Comparison of ENCODE assay signal across 1 cellular context in the genomic region with DNA sequence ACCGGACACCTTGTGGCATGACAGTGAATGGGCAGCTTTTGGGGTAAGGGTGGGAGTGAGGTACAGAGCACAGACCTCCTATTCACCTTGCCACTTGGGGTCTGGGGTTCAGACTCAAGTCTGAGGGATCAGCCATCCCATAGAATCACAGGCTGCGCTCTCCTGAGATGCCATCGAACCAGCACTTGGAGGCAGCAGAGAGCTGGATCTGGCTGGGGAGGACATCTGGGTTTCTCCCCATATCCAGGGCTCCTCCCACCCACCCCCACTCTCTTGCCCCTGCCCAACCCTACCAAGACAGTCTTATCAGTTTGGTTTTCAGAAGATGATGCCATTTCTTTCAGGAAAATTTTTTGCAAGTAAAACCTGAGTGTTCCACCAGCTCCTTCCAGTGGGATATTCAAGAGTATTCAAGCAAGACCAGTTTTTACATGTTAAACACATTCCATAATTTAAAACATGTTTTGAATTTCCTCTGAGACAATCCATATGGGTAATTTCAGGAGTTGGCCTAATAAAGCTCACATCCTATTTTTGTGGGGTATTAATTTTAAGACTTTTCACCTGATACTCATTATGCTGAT.
TF ChIP-seq lines count a peak whose summit lies in the region.

No MANE protein-coding gene starts in this region.

TF ChIP-seq in endothelial cell of umbilical vein, 7 proteins besides CTCF, POLR2A, EP300 and RAD21 (continued from another document):
- TF ChIP-seq, protein P1, sequence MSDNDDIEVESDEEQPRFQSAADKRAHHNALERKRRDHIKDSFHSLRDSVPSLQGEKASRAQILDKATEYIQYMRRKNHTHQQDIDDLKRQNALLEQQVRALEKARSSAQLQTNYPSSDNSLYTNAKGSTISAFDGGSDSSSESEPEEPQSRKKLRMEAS (IDR thresholded peaks at IDR 0.05; ENCODE audit: insufficient read depth, insufficient read length) = no peak
- TF ChIP-seq FOS (IDR thresholded peaks at IDR 0.05; ENCODE audit: borderline replicate concordance, insufficient read depth, low read length) = no peak
- TF ChIP-seq JUN (IDR thresholded peaks at IDR 0.05; ENCODE audit: borderline replicate concordance, insufficient read depth, insufficient read length, low read depth) = no peak
- no peak for TF ChIP-seq EZH2 (IDR thresholded peaks at IDR 0.05; ENCODE audit: borderline replicate concordance, low read depth, low read length, severe bottlenecking)
TF ChIP-seq in endothelial cell of umbilical vein: peak in this region for 0.
